ENCODE assay signal across 30 cellular contexts in genomic region chr16:22678311-22678710, GRCh38.
"Had no signal": no experiment of that assay in that cellular context is flagged by ENCODE, and none has a peak within 500 bp of the region (broad histone marks: within the 10 kb centered on the region; RNA-seq: fewer than 3 reads in every experiment).

No MANE protein-coding gene starts in this region.

- H3K27me3 Mint-ChIP-seq: activated CD4-positive, alpha-beta memory T cell treated with anti-CD3 and anti-CD28 coated beads, Interleukin-2, amount 10 ng/mL, durations not matched to agents 7 days and 5 days; activated CD4-positive, alpha-beta T cell treated with anti-CD3 and anti-CD28 coated beads, Interleukin-2, amount 10 ng/mL, durations not matched to agents 7 days and 5 days; activated T-helper 17 cell treated with anti-CD3 and anti-CD28 coated beads, Interleukin-2, amount 50 U/mL, for 72 hours had no signal

- H3K4me1 ChIP-seq: adrenal gland, body of pancreas, foreskin keratinocyte had no signal

- H3K36me3 Mint-ChIP-seq: activated naive CD4-positive, alpha-beta T cell treated with anti-CD3 and anti-CD28 coated beads, Interleukin-2, amount 50 U/mL, for 24 hours; activated naive CD8-positive, alpha-beta T cell treated with anti-CD3 and anti-CD28 coated beads for 36 hours had no signal

- DNase-seq: activated CD4-positive, alpha-beta memory T cell treated with anti-CD3 and anti-CD28 coated beads, Interleukin-2, amount 10 ng/mL, durations not matched to agents 7 days and 5 days; activated CD4-positive, alpha-beta T cell treated with anti-CD3 and anti-CD28 coated beads for 1 hour; activated CD4-positive, alpha-beta T cell treated with anti-CD3 and anti-CD28 coated beads for 4 hours; activated CD4-positive, alpha-beta T cell treated with anti-CD3 and anti-CD28 coated beads, Interleukin-2, amount 10 ng/mL, durations not matched to agents 7 days and 5 days; activated CD4-positive, alpha-beta T cell treated with anti-CD3 and anti-CD28 coated beads, Interleukin-2, amount 50 U/mL, for 4 hours; activated CD4-positive, CD25-positive, alpha-beta regulatory T cell; activated effector memory CD4-positive, alpha-beta T cell treated with anti-CD3 and anti-CD28 coated beads, Interleukin-2, amount 50 U/mL, for 16 hours; activated naive CD4-positive, alpha-beta T cell treated with anti-CD3 and anti-CD28 coated beads for 36 hours; activated naive CD8-positive, alpha-beta T cell treated with anti-CD3 and anti-CD28 coated beads for 36 hours; activated naive CD8-positive, alpha-beta T cell treated with anti-CD3 and anti-CD28 coated beads, Interleukin-2, amount 50 U/mL, for 24 hours; activated T-cell treated with anti-CD3 and anti-CD28 coated beads, Interleukin-2, amount 50 U/mL, for 4 hours; amygdala; aorta; body of pancreas; caudate nucleus; cortex of kidney; dermis blood vessel endothelial cell; effector CD4-positive, alpha-beta T cell; effector memory CD8-positive, alpha-beta T cell; erythroblast; foreskin keratinocyte; gastrocnemius medialis; glutamatergic neuron; T-helper 2 cell had no signal

- H3K27ac ChIP-seq: adrenal gland, body of pancreas, esophagus muscularis mucosa, foreskin keratinocyte, gastrocnemius medialis, heart left ventricle had no signal

- H3K9me3 ChIP-seq: adrenal gland, body of pancreas, esophagus muscularis mucosa, gastrocnemius medialis had no signal

- H3K27me3 ChIP-seq: adrenal gland, body of pancreas, esophagus muscularis mucosa, gastrocnemius medialis had no signal

- ATAC-seq: activated naive CD8-positive, alpha-beta T cell treated with anti-CD3 and anti-CD28 coated beads, Interleukin-2, amount 50 U/mL, for 24 hours; activated T-cell treated with anti-CD3 and anti-CD28 coated beads, Interleukin-2, amount 50 U/mL, for 4 hours; activated T-helper 17 cell treated with anti-CD3 and anti-CD28 coated beads, Interleukin-2, amount 50 U/mL, for 72 hours; body of pancreas; effector memory CD8-positive, alpha-beta T cell; foreskin keratinocyte; gastrocnemius medialis had no signal

- H3K4me3 Mint-ChIP-seq: activated CD4-positive, alpha-beta memory T cell treated with anti-CD3 and anti-CD28 coated beads, Interleukin-2, amount 10 ng/mL, durations not matched to agents 7 days and 5 days; activated CD4-positive, alpha-beta T cell treated with anti-CD3 and anti-CD28 coated beads, Interleukin-2, amount 10 ng/mL, durations not matched to agents 7 days and 5 days; activated naive CD4-positive, alpha-beta T cell treated with anti-CD3 and anti-CD28 coated beads for 36 hours; activated naive CD4-positive, alpha-beta T cell treated with anti-CD3 and anti-CD28 coated beads, Interleukin-2, amount 50 U/mL, for 24 hours; activated naive CD8-positive, alpha-beta T cell treated with anti-CD3 and anti-CD28 coated beads for 36 hours; activated naive CD8-positive, alpha-beta T cell treated with anti-CD3 and anti-CD28 coated beads, Interleukin-2, amount 50 U/mL, for 24 hours; activated T-cell treated with anti-CD3 and anti-CD28 coated beads, Interleukin-2, amount 50 U/mL, for 4 hours; activated T-helper 17 cell treated with anti-CD3 and anti-CD28 coated beads, Interleukin-2, amount 50 U/mL, for 72 hours; effector memory CD8-positive, alpha-beta T cell had no signal

- H3K27ac Mint-ChIP-seq: activated CD4-positive, alpha-beta memory T cell treated with anti-CD3 and anti-CD28 coated beads, Interleukin-2, amount 10 ng/mL, durations not matched to agents 7 days and 5 days; activated CD4-positive, alpha-beta T cell treated with anti-CD3 and anti-CD28 coated beads, Interleukin-2, amount 10 ng/mL, durations not matched to agents 7 days and 5 days; activated naive CD4-positive, alpha-beta T cell treated with anti-CD3 and anti-CD28 coated beads for 36 hours; activated naive CD4-positive, alpha-beta T cell treated with anti-CD3 and anti-CD28 coated beads, Interleukin-2, amount 50 U/mL, for 24 hours; activated naive CD8-positive, alpha-beta T cell treated with anti-CD3 and anti-CD28 coated beads for 36 hours; activated naive CD8-positive, alpha-beta T cell treated with anti-CD3 and anti-CD28 coated beads, Interleukin-2, amount 50 U/mL, for 24 hours; activated T-helper 17 cell treated with anti-CD3 and anti-CD28 coated beads, Interleukin-2, amount 50 U/mL, for 72 hours; effector memory CD8-positive, alpha-beta T cell had no signal

- FAIRE-seq: colon had no signal

- H3K4me1 Mint-ChIP-seq: activated CD4-positive, alpha-beta memory T cell treated with anti-CD3 and anti-CD28 coated beads, Interleukin-2, amount 10 ng/mL, durations not matched to agents 7 days and 5 days; activated CD4-positive, alpha-beta T cell treated with anti-CD3 and anti-CD28 coated beads, Interleukin-2, amount 10 ng/mL, durations not matched to agents 7 days and 5 days; activated naive CD4-positive, alpha-beta T cell treated with anti-CD3 and anti-CD28 coated beads, Interleukin-2, amount 50 U/mL, for 24 hours; activated naive CD8-positive, alpha-beta T cell treated with anti-CD3 and anti-CD28 coated beads for 36 hours; activated naive CD8-positive, alpha-beta T cell treated with anti-CD3 and anti-CD28 coated beads, Interleukin-2, amount 50 U/mL, for 24 hours; activated T-helper 17 cell treated with anti-CD3 and anti-CD28 coated beads, Interleukin-2, amount 50 U/mL, for 72 hours had no signal

- H3K4me3 ChIP-seq: adrenal gland, body of pancreas, esophagus muscularis mucosa, gastrocnemius medialis, heart left ventricle had no signal

- H3K36me3 ChIP-seq: adrenal gland, esophagus muscularis mucosa, gastrocnemius medialis, heart left ventricle had no signal

- H3K9me3 Mint-ChIP-seq: activated CD4-positive, alpha-beta memory T cell treated with anti-CD3 and anti-CD28 coated beads, Interleukin-2, amount 10 ng/mL, durations not matched to agents 7 days and 5 days; activated CD4-positive, alpha-beta T cell treated with anti-CD3 and anti-CD28 coated beads, Interleukin-2, amount 10 ng/mL, durations not matched to agents 7 days and 5 days; activated naive CD4-positive, alpha-beta T cell treated with anti-CD3 and anti-CD28 coated beads for 36 hours; activated naive CD4-positive, alpha-beta T cell treated with anti-CD3 and anti-CD28 coated beads, Interleukin-2, amount 50 U/mL, for 24 hours; activated naive CD8-positive, alpha-beta T cell treated with anti-CD3 and anti-CD28 coated beads for 36 hours; activated naive CD8-positive, alpha-beta T cell treated with anti-CD3 and anti-CD28 coated beads, Interleukin-2, amount 50 U/mL, for 24 hours; activated T-cell treated with anti-CD3 and anti-CD28 coated beads, Interleukin-2, amount 50 U/mL, for 4 hours; activated T-helper 17 cell treated with anti-CD3 and anti-CD28 coated beads, Interleukin-2, amount 50 U/mL, for 72 hours; effector memory CD8-positive, alpha-beta T cell had no signal
